In genomic region chr19:10269333-10270179, GRCh38 we compare ENCODE assay signal across 8 cellular contexts. TPM values are rescaled to one million over a fixed set of nuclear protein-coding genes. Genes with fewer than 3 reads are reported as not detected.
DNase-seq lines count a peak whose midpoint lies in the region; TF ChIP-seq lines count a peak whose summit lies in the region.

No MANE protein-coding gene starts in this region.

- WGBS in hepatocyte (ENCODE audit: low lambda C conversion rate, missing lambda C conversion rate), result 13% methylated on average over 52 of the region's 59 CpGs

- H3K36me3 ChIP-seq in ascending aorta (no peaks in the 10 kb centered on the region), hepatocyte (replicated peaks; ENCODE audit: insufficient read depth, low read depth) (no peaks in the 10 kb centered on the region), uterus (no peaks in the 10 kb centered on the region)

- H4K20me1 ChIP-seq in hepatocyte (ENCODE audit: insufficient read depth, poor library complexity, severe bottlenecking), result no peaks in the 10 kb centered on the region

- H3K27me3 ChIP-seq in ascending aorta (no peaks in the 10 kb centered on the region), hepatocyte (peaks cover 22% of the 10 kb centered on the region), uterus (peaks cover 0 to 8% of the 10 kb centered on the region in 2 donors)

- TF ChIP-seq CTCF in AG09309 (IDR thresholded peaks at IDR 0.05; ENCODE audit: control insufficient read depth, insufficient read depth, low read depth, low read length, missing control alignments) (peak; percentile 97), ascending aorta (IDR thresholded peaks at IDR 0.05) (peak; percentile 93 to 99 (median 95)), hepatocyte (IDR thresholded peaks at IDR 0.05; ENCODE audit: poor library complexity) (peak; percentile 93), uterus (IDR thresholded peaks at IDR 0.05) (peak; percentile 91 to 96 (median 95))

- peak overlapping the region; percentile 69 to 81 for H3K27ac ChIP-seq in ascending aorta
- peak overlapping the region; percentile 73 for H3K27ac ChIP-seq in hepatocyte
- H3K27ac ChIP-seq in uterus, result peak overlapping the region; percentile 67 to 71

- H2AFZ ChIP-seq in hepatocyte, result peak overlapping the region; percentile 71

- peak overlapping the region; percentile 93 for H3K4me2 ChIP-seq in hepatocyte

- intact Hi-C loops in ascending aorta (cut with DNase I) (loop anchor here (1.0 to 2.0 kb wide), 2 partner anchors 63 to 120 kb away; partner anchors contain the start of gene RAVER1), uterus (cut with DNase I; ENCODE audit: low total_unique reads) (loop anchor here (2.0 kb wide), 1 partner anchor 119 kb away; no protein-coding TSS in a partner anchor)

- peak in 1 of 2 donors; percentile 7 for TF ChIP-seq POLR2A in uterus (IDR thresholded peaks at IDR 0.05)

- H3K4me3 ChIP-seq in AG09309 (ENCODE audit: control insufficient read depth, low read depth, low read length) (peak overlapping the region; percentile 28), ascending aorta (peak overlapping the region; percentile 50 to 59), hepatocyte (peak overlapping the region; percentile 13), uterus (peak overlapping the region; percentile 11 to 31)

- DNase-seq in AG09309 (ENCODE audit: low read depth) (no peak), GM19238 (ENCODE audit: insufficient read length, low spot score) (peak; percentile 70), NCI-H1092 treated with DMSO at 0.1 percent for 48 hours (lab: John Stamatoyannopoulos, UW) (peak; percentile 53), T1000 (lab: John Stamatoyannopoulos, UW) (peak; percentile 65), ascending aorta (ENCODE audit: low spot score in 2 of 2) (peak; percentile 47 to 92), hepatocyte (ENCODE audit: low spot score) (peak; percentile 89), renal cortical epithelial cell (ENCODE audit: low read depth) (peak; percentile 47), uterus (peak; percentile 82 to 84)

- H3K9me3 ChIP-seq in ascending aorta (no peaks in the 10 kb centered on the region), hepatocyte (ENCODE audit: low read depth) (no peaks in the 10 kb centered on the region), uterus (no peaks in the 10 kb centered on the region)

- no peaks in the 10 kb centered on the region for H3K79me2 ChIP-seq in hepatocyte

- H3K4me1 ChIP-seq in ascending aorta, result peaks cover 7 to 15% of the 10 kb centered on the region in 2 donors
- H3K4me1 ChIP-seq in hepatocyte (ENCODE audit: insufficient read depth), result peaks cover 11% of the 10 kb centered on the region
- no peaks in the 10 kb centered on the region for H3K4me1 ChIP-seq in uterus

- H3K9me2 ChIP-seq in hepatocyte (replicated peaks; ENCODE audit: insufficient read depth), result no peaks in the 10 kb centered on the region

RNA-seq across cellular contexts. Expression of gene ICAM1, which starts 1.4 kb away (rescaled TPM):
- 74.8 TPM for total RNA-seq in ascending aorta
- 19.9 and 25.6 TPM in 2 replicates for total RNA-seq in hepatocyte
- 19.6 and 25.2 TPM in 2 replicates for polyA plus RNA-seq in hepatocyte
- 38.4 and 130 TPM in 2 replicates for total RNA-seq in renal cortical epithelial cell
- total RNA-seq in uterus, result 10 to 100 TPM in 3 of 4 donors, 1 to 10 TPM in 1; 6.5 to 32.8 (median 23.2) TPM

RNA-seq across cellular contexts. Expression of gene ICAM4, which starts 17.2 kb away (rescaled TPM):
- not detected for total RNA-seq in ascending aorta
- 4.5 and 7.9 TPM in 2 replicates for total RNA-seq in hepatocyte
- 1.6 and 5.6 TPM in 2 replicates for polyA plus RNA-seq in hepatocyte
- 0.35 and 0.69 TPM in 2 replicates for total RNA-seq in renal cortical epithelial cell
- under 1 TPM in 1 of 4 donors, not detected in 3; 0.41 TPM for total RNA-seq in uterus

RNA-seq across cellular contexts. Expression of gene MRPL4, which starts 17.5 kb away (rescaled TPM):
- total RNA-seq in ascending aorta, result 72.9 TPM
- total RNA-seq in hepatocyte, result 40.1 and 43.7 TPM in 2 replicates
- polyA plus RNA-seq in hepatocyte, result 51.4 and 64.1 TPM in 2 replicates
- total RNA-seq in renal cortical epithelial cell, result 23.1 and 29.5 TPM in 2 replicates
- total RNA-seq in uterus, result 10 to 100 TPM; 18.2 to 56.9 (median 31.1) TPM

RNA-seq across cellular contexts. Expression of gene ICAM5, which starts 20.2 kb away (rescaled TPM):
- 2.2 TPM for total RNA-seq in ascending aorta
- total RNA-seq in hepatocyte, result 0.23 and 0.92 TPM in 2 replicates
- polyA plus RNA-seq in hepatocyte, result 0.57 and 3.3 TPM in 2 replicates
- 0.40 and 1.6 TPM in 2 replicates for total RNA-seq in renal cortical epithelial cell
- under 1 TPM in 3 of 4 donors, not detected in 1; 0.07 to 0.88 (median 0.29) TPM for total RNA-seq in uterus

RNA-seq across cellular contexts. Expression of gene S1PR2, which starts 38.4 kb away (rescaled TPM):
- total RNA-seq in ascending aorta (24.3 TPM), hepatocyte (14.9 and 16.1 TPM in 2 replicates), renal cortical epithelial cell (3.0 and 3.3 TPM in 2 replicates), uterus (10 to 100 TPM in 3 of 4 donors, 1 to 10 TPM in 1; 1.3 to 32.5 (median 17.3) TPM)
- 8.6 and 11.4 TPM in 2 replicates for polyA plus RNA-seq in hepatocyte
